Comparison of ENCODE assay signal across 6 cellular contexts in genomic region chr20:63929473-63929883, GRCh38. TPM values are rescaled to one million over a fixed set of nuclear protein-coding genes. Genes with fewer than 3 reads are reported as not detected.
DNase-seq lines count a peak whose midpoint lies in the region; ATAC-seq, FAIRE-seq and TF ChIP-seq lines count a peak whose summit lies in the region.
"Not testable (repeated sequence)": the region's sequence is repeated elsewhere in the genome, so short reads cannot be mapped to it uniquely, and the experiment has no call there.
"Had no signal": no experiment of that assay in that cellular context is flagged by ENCODE, and none has a peak within 500 bp of the region (broad histone marks: within the 10 kb centered on the region; RNA-seq: fewer than 3 reads in every experiment).

No MANE protein-coding gene starts in this region.

- TF ChIP-seq POLR2A in K562 (conservative IDR thresholded peaks at IDR 0.05) = not testable (repeated sequence)

- DNase-seq in K562 (ENCODE audit: extremely low read depth in 1 of 4, low spot score in 3 of 4); nephron progenitor cell: not testable (repeated sequence)
- DNase-seq in epidermal melanocyte (ENCODE audit: insufficient read length, low spot score) (peak; percentile 14), Right ventricle myocardium superior (peak; percentile 31)

- H3K27me3 ChIP-seq in BLaER1 treated with 17β-estradiol and CSF1 and Interleukin-3, amounts not matched to agents 10 nM and 100 nM; K562 (ENCODE audit: control insufficient read depth in 2 of 2, insufficient read depth in 2 of 2, low read length in 2 of 2): not testable (repeated sequence)

- peak overlapping the region in 6 of 11 experiments; percentile 6 to 74 (median 54); a peak in 7 of 22 replicates for H3K4me2 ChIP-seq in BLaER1 treated with 17β-estradiol and CSF1 and Interleukin-3, amounts not matched to agents 10 nM and 100 nM
- H3K4me2 ChIP-seq in K562 (ENCODE audit: insufficient read depth, low read length) = not testable (repeated sequence)

- H3K27ac ChIP-seq in BLaER1 treated with 17β-estradiol and CSF1 and Interleukin-3, amounts not matched to agents 10 nM and 100 nM = peak overlapping the region in 1 of 11 experiments; percentile 53; a peak in 1 of 22 replicates
- not testable (repeated sequence) for H3K27ac ChIP-seq in K562 (ENCODE audit: extremely low read depth, low read depth, low read length)

- H3K9me3 Mint-ChIP-seq in nephron progenitor cell = not testable (repeated sequence)

- intact Hi-C loops in K562 (cut with micrococcal nuclease); Right ventricle myocardium superior (cut with DNase I): not testable (repeated sequence)

- CTCF ChIA-PET in K562 (lab: Yijun Ruan, JAX; ENCODE audit: low intra/inter-chr PET ratio) = not testable (repeated sequence)

- not testable (repeated sequence) for TF ChIP-seq CTCF in K562 (IDR thresholded peaks at IDR 0.05 in 2 of 3, conservative IDR thresholded peaks at IDR 0.05 in 1 of 3; ENCODE audit: insufficient read depth in 2 of 3, low read depth in 1 of 3, low read length in 3 of 3); nephron progenitor cell (IDR thresholded peaks at IDR 0.05)

- H3K9ac ChIP-seq in BLaER1 treated with 17β-estradiol and CSF1 and Interleukin-3, amounts not matched to agents 10 nM and 100 nM = peak overlapping the region in 3 of 11 experiments; percentile 43 to 61 (median 55); a peak in 1 of 22 replicates
- not testable (repeated sequence) for H3K9ac ChIP-seq in K562 (ENCODE audit: insufficient read depth in 1 of 2, low read depth in 2 of 2, low read length in 2 of 2)

- ATAC-seq in K562; Right ventricle myocardium superior (ENCODE audit: poor library complexity): not testable (repeated sequence)

- not testable (repeated sequence) for H3K4me3 Mint-ChIP-seq in nephron progenitor cell

- not testable (repeated sequence) for H3K4me3 ChIP-seq in BLaER1 treated with 17β-estradiol and CSF1 and Interleukin-3, amounts not matched to agents 10 nM and 100 nM; K562

- POLR2A ChIA-PET in K562 (lab: Yijun Ruan, JAX) = not testable (repeated sequence)

- H3K4me1 Mint-ChIP-seq in nephron progenitor cell = peaks cover 15% of the 10 kb centered on the region

- not testable (repeated sequence) for H2AFZ ChIP-seq in K562 (ENCODE audit: low read depth, low read length)

- TF ChIP-seq EP300 in K562 (IDR thresholded peaks at IDR 0.05; ENCODE audit: low read length) = not testable (repeated sequence)

- not testable (repeated sequence) for TF ChIP-seq RAD21 in K562 (CRISPR knock-in tag; conservative IDR thresholded peaks at IDR 0.05 in 1 of 2, IDR thresholded peaks at IDR 0.05 in 1 of 2)

- peaks cover 64% of the 10 kb centered on the region for H3K36me3 Mint-ChIP-seq in nephron progenitor cell (ENCODE audit: low read depth)

- peak overlapping the region; percentile 69 for H3K27ac Mint-ChIP-seq in nephron progenitor cell

- peaks cover 82 to 100% (median 94%) of the 10 kb centered on the region in 11 experiments for H3K36me3 ChIP-seq in BLaER1 treated with 17β-estradiol and CSF1 and Interleukin-3, amounts not matched to agents 10 nM and 100 nM
- H3K36me3 ChIP-seq in K562 (ENCODE audit: control insufficient read depth, insufficient read depth, low read length) = peaks cover 78% of the 10 kb centered on the region; the same call in 2 of the 3 replicates

- BruUV-seq in K562 (replicated peaks; lab: Mats Ljungman, UMichigan) = not testable (repeated sequence)

- 89% methylated on average over 13 of the region's 31 CpGs for WGBS in K562 (ENCODE audit: insufficient coverage, low coverage, missing lambda C conversion rate)

- in situ Hi-C loops in K562 (cut with MboI) = not testable (repeated sequence)

- H4K20me1 ChIP-seq in BLaER1 treated with 17β-estradiol and CSF1 and Interleukin-3, amounts not matched to agents 10 nM and 100 nM = peaks cover 80 to 100% (median 100%) of the 10 kb centered on the region in 11 experiments
- H4K20me1 ChIP-seq in K562 (replicated peaks; ENCODE audit: control insufficient read depth, insufficient read depth, low read length) = not testable (repeated sequence)

- not testable (repeated sequence) for H3K27me3 Mint-ChIP-seq in nephron progenitor cell (ENCODE audit: low read depth, poor library complexity)

- FAIRE-seq in K562 (lab: Jason Lieb, UNC) = not testable (repeated sequence)

- not testable (repeated sequence) for H3K9me3 ChIP-seq in BLaER1 treated with 17β-estradiol and CSF1 and Interleukin-3, amounts not matched to agents 10 nM and 100 nM (replicated peaks in 1 of 11); K562 (replicated peaks; ENCODE audit: control insufficient read depth, insufficient read depth, low read depth, low read length)

- H3K79me2 ChIP-seq in K562 (ENCODE audit: control insufficient read depth, insufficient read depth, low read length) = peaks cover 11% of the 10 kb centered on the region

- peaks cover 11 to 67% (median 51%) of the 10 kb centered on the region in 10 experiments for H3K4me1 ChIP-seq in BLaER1 treated with 17β-estradiol and CSF1 and Interleukin-3, amounts not matched to agents 10 nM and 100 nM
- peaks cover 0 to 22% of the 10 kb centered on the region in 2 experiments; a peak in 2 of 5 replicates for H3K4me1 ChIP-seq in K562 (replicated peaks in 1 of 2; ENCODE audit: control insufficient read depth in 2 of 2, insufficient read depth in 2 of 2, low read length in 2 of 2)

- H3K9me1 ChIP-seq in K562 (ENCODE audit: control insufficient read depth, insufficient read depth, low read length) = not testable (repeated sequence)

RNA-seq across cellular contexts. Expression of gene UCKL1, which starts 26.7 kb away (rescaled TPM):
- 103 and 254 TPM in 2 replicates for total RNA-seq in K562 (2011; cell fraction: chromatin; rRNA removed; ENCODE audit: low replicate concordance)
- 128 and 153 TPM in 2 replicates for total RNA-seq in K562 (2011; cell fraction: nucleolus; rRNA removed)
- total RNA-seq in K562 (2011; cell fraction: nucleoplasm; rRNA removed) = 102 and 113 TPM in 2 replicates
- 28.5 and 36.8 TPM in 2 replicates for total RNA-seq in K562 (2014; rRNA removed)
- 7.9 and 10.8 TPM in 2 replicates for total RNA-seq in K562 (2014; rRNA removed; fragmentation: Illumina TruSeq; extraction: Trizol)
- total RNA-seq in K562 (2015; rRNA removed; fragmentation: Illumina TruSeq; extraction: Trizol) = 21.5 and 24.1 TPM in 2 replicates
- total RNA-seq in K562 (2021) = 46.1 and 52.8 TPM in 2 replicates
- 26.9 and 40.4 TPM in 2 replicates for polyA plus RNA-seq in K562 (2011; rRNA removed)
- 35.2 and 67.5 TPM in 2 replicates for polyA plus RNA-seq in K562 (2011; cell fraction: cytosol; rRNA removed)
- 185 and 221 TPM in 2 replicates for polyA plus RNA-seq in K562 (2011; cell fraction: nucleus; rRNA removed)
- polyA plus RNA-seq in K562 (2012) = 35.3 and 54.9 TPM in 2 replicates
- 24.2 and 36.6 TPM in 2 replicates for polyA plus RNA-seq in K562 (2014; fragmentation: Illumina TruSeq; extraction: Trizol)
- polyA plus RNA-seq in K562 (2014; fragmentation: Nextera tagmentation; extraction: Ambion mirVana) = 1 to 10 TPM; 3.1 to 6.6 TPM
- polyA plus RNA-seq in K562 (2014; rRNA removed) = 49.0 and 57.1 TPM in 2 replicates
- polyA minus RNA-seq in K562 (2011; rRNA and poly(A)+ RNA removed) = 14.0 and 18.9 TPM in 2 replicates
- 20.3 and 21.6 TPM in 2 replicates for polyA minus RNA-seq in K562 (2011; cell fraction: cytosol; rRNA and poly(A)+ RNA removed)
- polyA minus RNA-seq in K562 (2011; cell fraction: nucleus; rRNA and poly(A)+ RNA removed) = 40.1 and 51.8 TPM in 2 replicates
- 54.4 TPM for total RNA-seq in Right ventricle myocardium superior

RNA-seq across cellular contexts. Expression of gene DNAJC5, which starts 34.6 kb away (rescaled TPM):
- 54.4 and 105 TPM in 2 replicates for total RNA-seq in K562 (2011; cell fraction: chromatin; rRNA removed; ENCODE audit: low replicate concordance)
- total RNA-seq in K562 (2011; cell fraction: nucleolus; rRNA removed) = 56.5 and 57.4 TPM in 2 replicates
- 36.4 and 43.2 TPM in 2 replicates for total RNA-seq in K562 (2011; cell fraction: nucleoplasm; rRNA removed)
- total RNA-seq in K562 (2014; rRNA removed) (31.3 and 41.1 TPM in 2 replicates), K562 (2014; rRNA removed; fragmentation: Illumina TruSeq; extraction: Trizol) (10.3 and 13.4 TPM in 2 replicates), K562 (2015; rRNA removed; fragmentation: Illumina TruSeq; extraction: Trizol) (28.4 and 29.5 TPM in 2 replicates), K562 (2021) (42.3 and 42.8 TPM in 2 replicates), Right ventricle myocardium superior (42.3 TPM)
- polyA plus RNA-seq in K562 (2011; rRNA removed) (22.4 and 23.4 TPM in 2 replicates), K562 (2014; fragmentation: Illumina TruSeq; extraction: Trizol) (21.8 and 27.2 TPM in 2 replicates), K562 (2014; fragmentation: Nextera tagmentation; extraction: Ambion mirVana) (under 1 TPM; 0.95 to 0.99 TPM), K562 (2014; rRNA removed) (25.5 and 26.3 TPM in 2 replicates)
- 25.9 and 38.5 TPM in 2 replicates for polyA plus RNA-seq in K562 (2011; cell fraction: cytosol; rRNA removed)
- polyA plus RNA-seq in K562 (2011; cell fraction: nucleus; rRNA removed) = 42.6 and 52.5 TPM in 2 replicates
- polyA plus RNA-seq in K562 (2012) = 28.8 and 29.1 TPM in 2 replicates
- 17.3 and 29.6 TPM in 2 replicates for polyA minus RNA-seq in K562 (2011; rRNA and poly(A)+ RNA removed)
- polyA minus RNA-seq in K562 (2011; cell fraction: cytosol; rRNA and poly(A)+ RNA removed) = 26.0 and 31.4 TPM in 2 replicates
- 10.2 and 12.2 TPM in 2 replicates for polyA minus RNA-seq in K562 (2011; cell fraction: nucleus; rRNA and poly(A)+ RNA removed)

RNA-seq across cellular contexts. Expression of gene ZNF512B, which starts 40.3 kb away (rescaled TPM):
- total RNA-seq in K562 (2011; cell fraction: chromatin; rRNA removed; ENCODE audit: low replicate concordance) = 14.5 and 45.8 TPM in 2 replicates
- 23.8 and 25.5 TPM in 2 replicates for total RNA-seq in K562 (2011; cell fraction: nucleolus; rRNA removed)
- 15.2 and 19.3 TPM in 2 replicates for total RNA-seq in K562 (2011; cell fraction: nucleoplasm; rRNA removed)
- total RNA-seq in K562 (2014; rRNA removed) = 13.5 and 17.2 TPM in 2 replicates
- 3.2 and 3.8 TPM in 2 replicates for total RNA-seq in K562 (2014; rRNA removed; fragmentation: Illumina TruSeq; extraction: Trizol)
- total RNA-seq in K562 (2015; rRNA removed; fragmentation: Illumina TruSeq; extraction: Trizol) = 11.2 and 11.3 TPM in 2 replicates
- total RNA-seq in K562 (2021) = 24.9 and 27.8 TPM in 2 replicates
- 3.9 and 4.2 TPM in 2 replicates for polyA plus RNA-seq in K562 (2011; rRNA removed)
- polyA plus RNA-seq in K562 (2011; cell fraction: cytosol; rRNA removed) = 4.1 and 9.7 TPM in 2 replicates
- polyA plus RNA-seq in K562 (2011; cell fraction: nucleus; rRNA removed) = 29.4 and 48.2 TPM in 2 replicates
- 14.3 and 16.2 TPM in 2 replicates for polyA plus RNA-seq in K562 (2012)
- 8.2 and 14.9 TPM in 2 replicates for polyA plus RNA-seq in K562 (2014; fragmentation: Illumina TruSeq; extraction: Trizol)
- under 1 TPM; 0.01 to 0.03 TPM for polyA plus RNA-seq in K562 (2014; fragmentation: Nextera tagmentation; extraction: Ambion mirVana)
- polyA plus RNA-seq in K562 (2014; rRNA removed) = 13.0 and 16.5 TPM in 2 replicates
- polyA minus RNA-seq in K562 (2011; rRNA and poly(A)+ RNA removed) = 1.1 and 2.7 TPM in 2 replicates
- polyA minus RNA-seq in K562 (2011; cell fraction: cytosol; rRNA and poly(A)+ RNA removed) = 6.3 and 8.5 TPM in 2 replicates
- 6.7 and 6.9 TPM in 2 replicates for polyA minus RNA-seq in K562 (2011; cell fraction: nucleus; rRNA and poly(A)+ RNA removed)
- 11.3 TPM for total RNA-seq in Right ventricle myocardium superior

RNA-seq across cellular contexts. Expression of gene SAMD10, which starts 50.0 kb away (rescaled TPM):
- 3.5 and 12.3 TPM in 2 replicates for total RNA-seq in K562 (2011; cell fraction: chromatin; rRNA removed; ENCODE audit: low replicate concordance)
- 7.8 and 11.8 TPM in 2 replicates for total RNA-seq in K562 (2011; cell fraction: nucleolus; rRNA removed)
- 5.1 and 7.5 TPM in 2 replicates for total RNA-seq in K562 (2011; cell fraction: nucleoplasm; rRNA removed)
- 4.8 and 9.8 TPM in 2 replicates for total RNA-seq in K562 (2014; rRNA removed)
- total RNA-seq in K562 (2014; rRNA removed; fragmentation: Illumina TruSeq; extraction: Trizol) = 0.95 and 1.1 TPM in 2 replicates
- 3.5 and 4.8 TPM in 2 replicates for total RNA-seq in K562 (2015; rRNA removed; fragmentation: Illumina TruSeq; extraction: Trizol)
- 12.1 and 15.2 TPM in 2 replicates for total RNA-seq in K562 (2021)
- 3.9 and 6.8 TPM in 2 replicates for polyA plus RNA-seq in K562 (2011; rRNA removed)
- 4.6 and 19.2 TPM in 2 replicates for polyA plus RNA-seq in K562 (2011; cell fraction: cytosol; rRNA removed)
- polyA plus RNA-seq in K562 (2011; cell fraction: nucleus; rRNA removed) = 35.1 and 67.7 TPM in 2 replicates
- polyA plus RNA-seq in K562 (2012) = 15.0 and 18.1 TPM in 2 replicates
- 6.0 and 9.6 TPM in 2 replicates for polyA plus RNA-seq in K562 (2014; fragmentation: Illumina TruSeq; extraction: Trizol)
- under 1 TPM; 0.37 to 0.52 TPM for polyA plus RNA-seq in K562 (2014; fragmentation: Nextera tagmentation; extraction: Ambion mirVana)
- 11.4 and 12.4 TPM in 2 replicates for polyA plus RNA-seq in K562 (2014; rRNA removed)
- 0.45 and 0.67 TPM in 2 replicates for polyA minus RNA-seq in K562 (2011; rRNA and poly(A)+ RNA removed)
- 5.6 and 6.4 TPM in 2 replicates for polyA minus RNA-seq in K562 (2011; cell fraction: cytosol; rRNA and poly(A)+ RNA removed)
- polyA minus RNA-seq in K562 (2011; cell fraction: nucleus; rRNA and poly(A)+ RNA removed) = 2.4 and 3.0 TPM in 2 replicates
- 6.0 TPM for total RNA-seq in Right ventricle myocardium superior
- total RNA-seq: G401 had no signal

RNA-seq across cellular contexts. Expression of gene PRPF6, which starts 51.5 kb away (rescaled TPM):
- 43.5 and 79.2 TPM in 2 replicates for total RNA-seq in K562 (2011; cell fraction: chromatin; rRNA removed; ENCODE audit: low replicate concordance)
- 37.2 and 37.9 TPM in 2 replicates for total RNA-seq in K562 (2011; cell fraction: nucleolus; rRNA removed)
- total RNA-seq in K562 (2011; cell fraction: nucleoplasm; rRNA removed) = 25.8 and 34.6 TPM in 2 replicates
- total RNA-seq in K562 (2014; rRNA removed) (59.9 and 65.9 TPM in 2 replicates), K562 (2014; rRNA removed; fragmentation: Illumina TruSeq; extraction: Trizol) (37.1 and 45.0 TPM in 2 replicates), K562 (2015; rRNA removed; fragmentation: Illumina TruSeq; extraction: Trizol) (69.1 and 70.2 TPM in 2 replicates), K562 (2021) (79.5 and 83.2 TPM in 2 replicates), Right ventricle myocardium superior (45.3 TPM)
- polyA plus RNA-seq in K562 (2011; rRNA removed) (31.9 and 38.8 TPM in 2 replicates), K562 (2014; fragmentation: Illumina TruSeq; extraction: Trizol) (65.2 and 68.2 TPM in 2 replicates), K562 (2014; fragmentation: Nextera tagmentation; extraction: Ambion mirVana) (1 to 10 TPM; 4.2 to 4.3 TPM), K562 (2014; rRNA removed) (53.9 and 60.5 TPM in 2 replicates)
- 31.0 and 31.9 TPM in 2 replicates for polyA plus RNA-seq in K562 (2011; cell fraction: cytosol; rRNA removed)
- polyA plus RNA-seq in K562 (2011; cell fraction: nucleus; rRNA removed) = 33.2 and 38.3 TPM in 2 replicates
- 64.7 and 71.3 TPM in 2 replicates for polyA plus RNA-seq in K562 (2012)
- polyA minus RNA-seq in K562 (2011; rRNA and poly(A)+ RNA removed) = 43.7 and 45.2 TPM in 2 replicates
- polyA minus RNA-seq in K562 (2011; cell fraction: cytosol; rRNA and poly(A)+ RNA removed) = 40.1 and 44.7 TPM in 2 replicates
- 16.3 and 25.7 TPM in 2 replicates for polyA minus RNA-seq in K562 (2011; cell fraction: nucleus; rRNA and poly(A)+ RNA removed)
